11 cellular contexts compared by ENCODE assay signal in genomic region chrX:153816821-153817220, GRCh38. TPM values are rescaled to one million over a fixed set of nuclear protein-coding genes. Genes with fewer than 3 reads are reported as not detected.
DNase-seq lines count a peak whose midpoint lies in the region; ATAC-seq and TF ChIP-seq lines count a peak whose summit lies in the region.
"Had no signal": no experiment of that assay in that cellular context is flagged by ENCODE, and none has a peak within 500 bp of the region (broad histone marks: within the 10 kb centered on the region; RNA-seq: fewer than 3 reads in every experiment).

No MANE protein-coding gene starts in this region.

- POLR2A ChIA-PET in naive thymus-derived CD8-positive, alpha-beta T cell (lab: Charles Lee) = no interaction called here

- H3K27me3 Mint-ChIP-seq in activated naive CD4-positive, alpha-beta T cell treated with anti-CD3 and anti-CD28 coated beads, Interleukin-2, amount 10 ng/mL, durations not matched to agents 7 days and 5 days = peaks cover 47% of the 10 kb centered on the region
- no peaks in the 10 kb centered on the region for H3K27me3 Mint-ChIP-seq in naive thymus-derived CD8-positive, alpha-beta T cell

- TF ChIP-seq CTCF in GM10266 (IDR thresholded peaks at IDR 0.05; ENCODE audit: control insufficient read depth, insufficient read depth, low read depth, missing control alignments) = no peak

- H3K9me3 Mint-ChIP-seq in activated naive CD4-positive, alpha-beta T cell treated with anti-CD3 and anti-CD28 coated beads, Interleukin-2, amount 10 ng/mL, durations not matched to agents 7 days and 5 days = no peaks in the 10 kb centered on the region
- no peaks in the 10 kb centered on the region for H3K9me3 Mint-ChIP-seq in naive thymus-derived CD8-positive, alpha-beta T cell

- peak overlapping the region; percentile 2 for H3K27ac Mint-ChIP-seq in activated naive CD4-positive, alpha-beta T cell treated with anti-CD3 and anti-CD28 coated beads, Interleukin-2, amount 10 ng/mL, durations not matched to agents 7 days and 5 days
- peak overlapping the region in 5 of 10 donors; percentile 14 to 68 (median 22) for H3K27ac Mint-ChIP-seq in naive thymus-derived CD8-positive, alpha-beta T cell

- peak; percentile 45 to 78 for ATAC-seq in naive thymus-derived CD8-positive, alpha-beta T cell
- ATAC-seq in GM19023 (IDR thresholded peaks at IDR 0.05; ENCODE audit: unreplicated experiment) = no peak
- ATAC-seq: body of pancreas had no signal

- peaks cover 50% of the 10 kb centered on the region for H3K4me1 Mint-ChIP-seq in activated naive CD4-positive, alpha-beta T cell treated with anti-CD3 and anti-CD28 coated beads, Interleukin-2, amount 10 ng/mL, durations not matched to agents 7 days and 5 days
- peaks cover 12 to 40% (median 34%) of the 10 kb centered on the region in 4 donors for H3K4me1 Mint-ChIP-seq in naive thymus-derived CD8-positive, alpha-beta T cell

- CTCF ChIA-PET in activated naive CD4-positive, alpha-beta T cell treated with anti-CD3 and anti-CD28 coated beads, Interleukin-2, amount 10 ng/mL, durations not matched to agents 7 days and 5 days (lab: Charles Lee) = interaction anchor here (1.9 kb wide), 1 partner anchor 8 kb away, joined by 4 read pairs; no protein-coding TSS in a partner anchor

- DNase-seq in ELF-1 (ENCODE audit: low read depth, low spot score) (peak; percentile 55), T-helper 9 cell (peak; percentile 34), GM10266 (ENCODE audit: extremely low spot score) (no peak), NCI-H1417 treated with DMSO at 0.1 percent for 48 hours (lab: John Stamatoyannopoulos, UW) (no peak), DMS 273 (lab: John Stamatoyannopoulos, UW; ENCODE audit: unreplicated experiment) (no peak)
- DNase-seq in activated naive CD4-positive, alpha-beta T cell treated with anti-CD3 and anti-CD28 coated beads, Interleukin-2, amount 10 ng/mL, durations not matched to agents 7 days and 5 days = peak; percentile 70
- peak in 4 of 10 donors; percentile 33 to 45 (median 38) for DNase-seq in naive thymus-derived CD8-positive, alpha-beta T cell
- DNase-seq: esophagus squamous epithelium, NCI-H146 had no signal

- H3K4me3 Mint-ChIP-seq in activated naive CD4-positive, alpha-beta T cell treated with anti-CD3 and anti-CD28 coated beads, Interleukin-2, amount 10 ng/mL, durations not matched to agents 7 days and 5 days = no peak overlapping the region
- H3K4me3 Mint-ChIP-seq in naive thymus-derived CD8-positive, alpha-beta T cell = peak overlapping the region; percentile 16 to 69 (median 51)

- no peaks in the 10 kb centered on the region for H3K36me3 Mint-ChIP-seq in activated naive CD4-positive, alpha-beta T cell treated with anti-CD3 and anti-CD28 coated beads, Interleukin-2, amount 10 ng/mL, durations not matched to agents 7 days and 5 days
- no peaks in the 10 kb centered on the region for H3K36me3 Mint-ChIP-seq in naive thymus-derived CD8-positive, alpha-beta T cell

RNA-seq across cellular contexts. Expression of gene PDZD4, which starts 13.5 kb away (rescaled TPM):
- total RNA-seq in naive thymus-derived CD8-positive, alpha-beta T cell = under 1 TPM; 0.31 to 0.66 TPM
- 1 to 10 TPM in 1 of 3 donors, under 1 TPM in 1, not detected in 1; 0.41 to 1.5 TPM for polyA plus RNA-seq in naive thymus-derived CD8-positive, alpha-beta T cell

RNA-seq across cellular contexts. Expression of gene SSR4, which starts 22.4 kb away (rescaled TPM):
- 100 to 1,000 TPM; 120 to 128 TPM for total RNA-seq in naive thymus-derived CD8-positive, alpha-beta T cell
- 100 to 1,000 TPM; 389 to 522 (median 451) TPM for polyA plus RNA-seq in naive thymus-derived CD8-positive, alpha-beta T cell

RNA-seq across cellular contexts. Expression of gene IDH3G, which starts 22.6 kb away (rescaled TPM):
- total RNA-seq in naive thymus-derived CD8-positive, alpha-beta T cell = 10 to 100 TPM; 47.7 to 51.2 TPM
- polyA plus RNA-seq in naive thymus-derived CD8-positive, alpha-beta T cell = 100 to 1,000 TPM in 2 of 3 donors, 10 to 100 TPM in 1; 71.9 to 109 (median 100) TPM

RNA-seq across cellular contexts. Expression of gene SRPK3, which starts 36.0 kb away (rescaled TPM):
- total RNA-seq in naive thymus-derived CD8-positive, alpha-beta T cell = not detected
- not detected for polyA plus RNA-seq in naive thymus-derived CD8-positive, alpha-beta T cell
- total RNA-seq: body of pancreas had no signal

RNA-seq across cellular contexts. Expression of gene PLXNB3, which starts 52.8 kb away (rescaled TPM):
- total RNA-seq in naive thymus-derived CD8-positive, alpha-beta T cell = under 1 TPM; 0.34 to 0.41 TPM
- not detected for polyA plus RNA-seq in naive thymus-derived CD8-positive, alpha-beta T cell

Comparison
In these comparisons a context has a peak if more than half of its experiments do, and no peak if none do; other contexts are left out.
1. DNase-seq: peak in ELF-1 (single experiment), T-helper 9 cell (single experiment) and activated naive CD4-positive, alpha-beta T cell treated with anti-CD3 and anti-CD28 coated beads, Interleukin-2, amount 10 ng/mL, durations not matched to agents 7 days and 5 days (single experiment); none in GM10266 (single experiment), NCI-H1417 treated with DMSO at 0.1 percent for 48 hours (single experiment) and DMS 273 (single experiment).